In genomic region chr12:82804601-82805000, GRCh38 we compare ENCODE assay signal across 18 cellular contexts.
DNase-seq lines count a peak whose midpoint lies in the region; ATAC-seq and TF ChIP-seq lines count a peak whose summit lies in the region.
"Had no signal": no experiment of that assay in that cellular context is flagged by ENCODE, and none has a peak within 500 bp of the region (broad histone marks: within the 10 kb centered on the region; RNA-seq: fewer than 3 reads in every experiment).

No MANE protein-coding gene starts in this region.

- peak overlapping the region; percentile 86 for H3K27ac ChIP-seq in epithelial cell of prostate
- peak overlapping the region; percentile 1 for H3K27ac ChIP-seq in lower lobe of right lung
- peak overlapping the region; percentile 71 to 87 (median 80) for H3K27ac ChIP-seq in stomach
- no peak overlapping the region for H3K27ac ChIP-seq in heart right ventricle

- intact Hi-C loops in Calu3 (cut with micrococcal nuclease; ENCODE audit: unreplicated experiment) = no loop called here
- intact Hi-C loops in lower lobe of right lung (cut with DNase I) = no loop called here
- intact Hi-C loops in stomach (cut with DNase I; ENCODE audit: low total_unique reads) = no loop called here
- intact Hi-C loops in heart right ventricle (cut with DNase I) = no loop called here
- intact Hi-C loops in activated naive CD4-positive, alpha-beta T cell treated with anti-CD3 and anti-CD28 coated beads for 36 hours (cut with micrococcal nuclease) = no loop called here

- H3K36me3 ChIP-seq in lower lobe of right lung (no peaks in the 10 kb centered on the region), stomach (peaks cover 0 to 5% (median 0%) of the 10 kb centered on the region in 4 donors), heart right ventricle (no peaks in the 10 kb centered on the region)

- no peaks in the 10 kb centered on the region for H3K9me3 Mint-ChIP-seq in Calu3 (ENCODE audit: low read depth, unreplicated experiment)
- H3K9me3 Mint-ChIP-seq in activated naive CD4-positive, alpha-beta T cell treated with anti-CD3 and anti-CD28 coated beads for 36 hours = no peaks in the 10 kb centered on the region
- H3K9me3 Mint-ChIP-seq: CD4-positive, alpha-beta memory T cell had no signal

- H3K4me1 ChIP-seq in lower lobe of right lung = no peaks in the 10 kb centered on the region
- H3K4me1 ChIP-seq in stomach = peaks cover 0 to 38% (median 22%) of the 10 kb centered on the region in 4 donors
- H3K4me1 ChIP-seq in heart right ventricle = no peaks in the 10 kb centered on the region

- peak overlapping the region; percentile 39 for H3K27ac Mint-ChIP-seq in Calu3 (ENCODE audit: unreplicated experiment)
- H3K27ac Mint-ChIP-seq in activated naive CD4-positive, alpha-beta T cell treated with anti-CD3 and anti-CD28 coated beads for 36 hours = no peak overlapping the region
- H3K27ac Mint-ChIP-seq: B cell; CD4-positive, alpha-beta memory T cell; GM23338 had no signal

- DNase-seq in Calu3 (no peak), epithelial cell of prostate (ENCODE audit: low read depth, low spot score) (no peak), lower lobe of right lung (no peak), stomach (no peak), heart right ventricle (no peak)
- DNase-seq in activated naive CD4-positive, alpha-beta T cell treated with anti-CD3 and anti-CD28 coated beads for 36 hours = no peak
- DNase-seq: ACHN; C1 segment of cervical spinal cord; CD4-positive, alpha-beta memory T cell; DMS153; DMS79 treated with DMSO at 0.1 percent for 48 hours; EL; H7 had no signal

- H3K9me3 ChIP-seq in lower lobe of right lung = no peaks in the 10 kb centered on the region
- H3K9me3 ChIP-seq in stomach = no peaks in the 10 kb centered on the region
- H3K9me3 ChIP-seq in heart right ventricle = no peaks in the 10 kb centered on the region

- H3K36me3 Mint-ChIP-seq in Calu3 (ENCODE audit: insufficient read depth, unreplicated experiment) = no peaks in the 10 kb centered on the region
- H3K36me3 Mint-ChIP-seq in activated naive CD4-positive, alpha-beta T cell treated with anti-CD3 and anti-CD28 coated beads for 36 hours (ENCODE audit: low read depth) = peaks cover 3% of the 10 kb centered on the region

- no peaks in the 10 kb centered on the region for H3K27me3 Mint-ChIP-seq in Calu3 (ENCODE audit: unreplicated experiment)
- H3K27me3 Mint-ChIP-seq in activated naive CD4-positive, alpha-beta T cell treated with anti-CD3 and anti-CD28 coated beads for 36 hours (ENCODE audit: low read depth) = no peaks in the 10 kb centered on the region
- H3K27me3 Mint-ChIP-seq: B cell; CD4-positive, alpha-beta memory T cell had no signal

- no peak for TF ChIP-seq POLR2A in stomach (IDR thresholded peaks at IDR 0.05)

- no TSS peak for BruUV-seq in Calu3 (replicated peaks; lab: Mats Ljungman, UMichigan)

- WGBS in stomach, 5 donors = 36 to 59% (median 49%) methylated on average over 2 of the region's 2 CpGs
- WGBS in heart right ventricle, 2 donors = 98 to 99% methylated on average over 2 of the region's 2 CpGs

- H3K27me3 ChIP-seq in lower lobe of right lung (ENCODE audit: low read depth) (no peaks in the 10 kb centered on the region), stomach (no peaks in the 10 kb centered on the region), heart right ventricle (no peaks in the 10 kb centered on the region)

- no peak for TF ChIP-seq EP300 in stomach (IDR thresholded peaks at IDR 0.05)

- CTCF ChIA-PET in Calu3 (lab: Charles Lee) = no interaction called here
- CTCF ChIA-PET in activated naive CD4-positive, alpha-beta T cell treated with anti-CD3 and anti-CD28 coated beads for 36 hours (lab: Charles Lee) = no interaction called here

- H3K4me3 Mint-ChIP-seq in Calu3 (ENCODE audit: low read depth, unreplicated experiment) = no peak overlapping the region
- H3K4me3 Mint-ChIP-seq in activated naive CD4-positive, alpha-beta T cell treated with anti-CD3 and anti-CD28 coated beads for 36 hours = no peak overlapping the region
- H3K4me3 Mint-ChIP-seq: B cell; CD4-positive, alpha-beta memory T cell; GM23338 had no signal

- TF ChIP-seq CTCF in Calu3 (IDR thresholded peaks at IDR 0.05; ENCODE audit: unreplicated experiment) = no peak
- no peak for TF ChIP-seq CTCF in lower lobe of right lung (IDR thresholded peaks at IDR 0.05)
- TF ChIP-seq CTCF in stomach (IDR thresholded peaks at IDR 0.05) = no peak
- no peak for TF ChIP-seq CTCF in heart right ventricle (IDR thresholded peaks at IDR 0.05)

- no peak overlapping the region for H3K4me3 ChIP-seq in lower lobe of right lung
- no peak overlapping the region for H3K4me3 ChIP-seq in stomach
- no peak overlapping the region for H3K4me3 ChIP-seq in heart right ventricle
- H3K4me3 ChIP-seq: GM23338 had no signal

- ATAC-seq in lower lobe of right lung = peak in 1 of 2 donors; percentile 57
- no peak for ATAC-seq in GM21529 (IDR thresholded peaks at IDR 0.05; ENCODE audit: unreplicated experiment)
- ATAC-seq in heart right ventricle = no peak
- ATAC-seq in HG03521 (IDR thresholded peaks at IDR 0.05; ENCODE audit: unreplicated experiment) = no peak
- ATAC-seq: GM23338, HepG2 had no signal

- H3K4me1 Mint-ChIP-seq in Calu3 (ENCODE audit: low read depth, unreplicated experiment) = peaks cover 31% of the 10 kb centered on the region
- no peaks in the 10 kb centered on the region for H3K4me1 Mint-ChIP-seq in activated naive CD4-positive, alpha-beta T cell treated with anti-CD3 and anti-CD28 coated beads for 36 hours (ENCODE audit: low read depth)
- H3K4me1 Mint-ChIP-seq: B cell had no signal

Comparison
In these comparisons a context has a peak if more than half of its experiments do, and no peak if none do; other contexts are left out.
1. H3K27ac ChIP-seq: peak in epithelial cell of prostate (single experiment), lower lobe of right lung (single experiment) and stomach (5 of 5); none in heart right ventricle (0 of 10).